9 cellular contexts compared by ENCODE assay signal in the genomic region with DNA sequence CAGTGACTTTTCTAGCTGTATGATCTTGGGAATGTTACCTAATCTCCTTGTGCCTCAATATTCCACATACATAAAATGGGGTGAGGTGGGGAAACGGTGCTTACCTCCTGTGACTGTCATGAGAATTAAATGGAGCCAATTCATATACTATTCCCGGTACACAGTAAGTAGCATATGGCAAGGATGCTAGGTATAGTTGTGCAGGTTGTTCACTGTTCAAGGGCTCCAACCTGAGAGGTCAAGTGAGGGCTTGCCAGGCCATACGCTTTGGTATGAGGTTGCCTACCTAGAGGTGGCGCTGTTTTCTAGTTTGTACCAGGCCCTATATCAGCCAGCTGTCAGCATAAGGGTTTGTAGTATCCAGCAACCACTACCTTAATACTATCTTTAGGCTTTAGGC. TPM values are rescaled to one million over a fixed set of nuclear protein-coding genes. Genes with fewer than 3 reads are reported as not detected.
A peak's percentile ranks its signal among the peaks of the same experiment; 100 is the strongest.
DNase-seq lines count a peak whose midpoint lies in the region; ATAC-seq and TF ChIP-seq lines count a peak whose summit lies in the region.
"Had no signal": no experiment of that assay in that cellular context is flagged by ENCODE, and none has a peak within 500 bp of the region (broad histone marks: within the 10 kb centered on the region; RNA-seq: fewer than 3 reads in every experiment).

No MANE protein-coding gene starts in this region.

- H3K9me2 ChIP-seq in PC-9 (ENCODE audit: insufficient read depth) = no peaks in the 10 kb centered on the region

- no peak overlapping the region for H2BK120ac ChIP-seq in mesenchymal stem cell (ENCODE audit: low read depth, low read length)

- POLR2A ChIA-PET in PC-9 (lab: Charles Lee; ENCODE audit: unreplicated experiment) = interaction anchor here (0.6 kb wide), 2 partner anchors 19 to 118 kb away, joined by 6 to 14 read pairs; no protein-coding TSS in a partner anchor

- intact Hi-C loops in left ventricle myocardium inferior (cut with micrococcal nuclease) = no loop called here
- intact Hi-C loops in Right ventricle myocardium superior (cut with DNase I) = no loop called here
- intact Hi-C loops in PC-9 (cut with micrococcal nuclease; ENCODE audit: unreplicated experiment) = no loop called here

- CTCF ChIA-PET in PC-9 (lab: Charles Lee) = interaction anchor here (0.6 to 1.5 kb wide), 5 partner anchors 27 to 507 kb away, joined by 3 to 6 read pairs (median 5); no protein-coding TSS in a partner anchor

- H3K4me1 ChIP-seq in left ventricle myocardium inferior = no peaks in the 10 kb centered on the region
- peaks cover 48% of the 10 kb centered on the region for H3K4me1 ChIP-seq in PC-9 (replicated peaks; ENCODE audit: insufficient read depth)
- no peaks in the 10 kb centered on the region for H3K4me1 ChIP-seq in mesenchymal stem cell (ENCODE audit: control insufficient read depth, insufficient read depth, low read depth, low read length)

- H3K4me3 ChIP-seq in left ventricle myocardium inferior = no peak overlapping the region
- no peak overlapping the region for H3K4me3 ChIP-seq in PC-9
- H3K4me3 ChIP-seq in fibroblast of villous mesenchyme (ENCODE audit: low read depth, low read length) = no peak overlapping the region
- no peak overlapping the region for H3K4me3 ChIP-seq in mesenchymal stem cell (ENCODE audit: insufficient read depth in 1 of 2, low read depth in 1 of 2, low read length in 2 of 2)

- no peak overlapping the region for H4K8ac ChIP-seq in mesenchymal stem cell (ENCODE audit: low read length)

- 62% methylated on average over 4 of the region's 4 CpGs for WGBS in mesenchymal stem cell

- H3K4ac ChIP-seq in mesenchymal stem cell (ENCODE audit: low read depth in 1 of 2, low read length in 2 of 2) = no peak overlapping the region

- DNase-seq in left ventricle myocardium inferior (no peak), Right ventricle myocardium superior (no peak), PC-9 (no peak), fibroblast of villous mesenchyme (ENCODE audit: low read depth) (peak; percentile 39), DMS153 treated with DMSO at 0.1 percent for 48 hours (lab: John Stamatoyannopoulos, UW; ENCODE audit: unreplicated experiment) (no peak), NCI-H510A treated with DMSO at 0.1 percent for 48 hours (lab: John Stamatoyannopoulos, UW) (no peak), GM19238 (ENCODE audit: insufficient read length, low spot score) (no peak), mesenchymal stem cell (no peak)
- DNase-seq: activated CD8-positive, alpha-beta memory T cell treated with anti-CD3 and anti-CD28 coated beads, Interleukin-2, amount 50 U/mL, for 4 hours had no signal

- peaks cover 37% of the 10 kb centered on the region for H3F3A ChIP-seq in PC-9 (ENCODE audit: insufficient read depth, low read depth)

- H3K27me3 ChIP-seq in left ventricle myocardium inferior (ENCODE audit: low read depth) = peaks cover 27% of the 10 kb centered on the region
- no peaks in the 10 kb centered on the region for H3K27me3 ChIP-seq in PC-9 (ENCODE audit: insufficient read depth, low read depth)
- H3K27me3 ChIP-seq in mesenchymal stem cell (ENCODE audit: control insufficient read depth in 1 of 2, insufficient read depth in 1 of 2, low read length in 2 of 2) = peaks cover 12 to 18% of the 10 kb centered on the region in 2 experiments

- H4K91ac ChIP-seq in mesenchymal stem cell (ENCODE audit: low read length) = no peak overlapping the region

- H2AFZ ChIP-seq in PC-9 (no peak overlapping the region), mesenchymal stem cell (ENCODE audit: low read depth, low read length) (no peak overlapping the region)

- no peak overlapping the region for H2BK15ac ChIP-seq in mesenchymal stem cell (ENCODE audit: low read depth, poor library complexity, severe bottlenecking)

- no peak overlapping the region for H3K18ac ChIP-seq in mesenchymal stem cell (ENCODE audit: low read depth in 1 of 2, low read length in 2 of 2)

- BruUV-seq in PC-9 (replicated peaks; lab: Mats Ljungman, UMichigan) = no TSS peak

- no peak overlapping the region for H2AK5ac ChIP-seq in mesenchymal stem cell (ENCODE audit: low read length, severe bottlenecking)

- H3K36me3 ChIP-seq in left ventricle myocardium inferior (no peaks in the 10 kb centered on the region), PC-9 (ENCODE audit: low read depth) (no peaks in the 10 kb centered on the region), mesenchymal stem cell (ENCODE audit: control insufficient read depth in 1 of 2, insufficient read depth in 2 of 2, low read depth in 1 of 2, low read length in 2 of 2) (no peaks in the 10 kb centered on the region)

- H3K9me3 ChIP-seq in left ventricle myocardium inferior (replicated peaks) (no peaks in the 10 kb centered on the region), PC-9 (ENCODE audit: insufficient read depth, low read depth) (no peaks in the 10 kb centered on the region), mesenchymal stem cell (ENCODE audit: control insufficient read depth, low read length) (no peaks in the 10 kb centered on the region)

- no peaks in the 10 kb centered on the region for H4K20me1 ChIP-seq in PC-9 (ENCODE audit: insufficient read depth)

- H3K27ac ChIP-seq in left ventricle myocardium inferior (replicated peaks) = no peak overlapping the region
- no peak overlapping the region for H3K27ac ChIP-seq in PC-9
- no peak overlapping the region for H3K27ac ChIP-seq in mesenchymal stem cell (ENCODE audit: low read length, poor library complexity, severe bottlenecking)

- H3K14ac ChIP-seq in mesenchymal stem cell (ENCODE audit: low read length in 2 of 2) = no peak overlapping the region

- no peak overlapping the region for H3K9ac ChIP-seq in mesenchymal stem cell (ENCODE audit: low read length)

- TF ChIP-seq CTCF in left ventricle myocardium inferior (IDR thresholded peaks at IDR 0.05; ENCODE audit: borderline replicate concordance) = peak; percentile 32
- peak; percentile 64 for TF ChIP-seq CTCF in PC-9 (conservative IDR thresholded peaks at IDR 0.05)
- TF ChIP-seq CTCF in fibroblast of villous mesenchyme (IDR thresholded peaks at IDR 0.05; ENCODE audit: insufficient read depth, low read depth, low read length) = peak; percentile 58

- H3K4me2 ChIP-seq in PC-9 (no peak overlapping the region), mesenchymal stem cell (ENCODE audit: low read length, poor library complexity, severe bottlenecking) (no peak overlapping the region)

- H3K79me1 ChIP-seq in mesenchymal stem cell (replicated peaks; ENCODE audit: low read length, poor library complexity, severe bottlenecking) = no peaks in the 10 kb centered on the region

- no peak overlapping the region for H3K23ac ChIP-seq in mesenchymal stem cell (ENCODE audit: low read length in 2 of 2)

- no peak overlapping the region for H2BK5ac ChIP-seq in mesenchymal stem cell (ENCODE audit: low read depth, low read length, poor library complexity, severe bottlenecking)

- peaks cover 14% of the 10 kb centered on the region for H3K79me2 ChIP-seq in PC-9 (ENCODE audit: low read depth)

- no peak for ATAC-seq in Right ventricle myocardium superior (ENCODE audit: poor library complexity)

- H2BK12ac ChIP-seq in mesenchymal stem cell (ENCODE audit: low read length in 2 of 2) = no peak overlapping the region

RNA-seq across cellular contexts. Expression of a gene that starts 3.6 kb away (rescaled TPM):
- total RNA-seq in left ventricle myocardium inferior (0.93 TPM), Right ventricle myocardium superior (0.62 TPM), PC-9 (2021) (55.7 and 79.0 TPM in 2 replicates), fibroblast of villous mesenchyme (not detected in 2 replicates)
- polyA plus RNA-seq in mesenchymal stem cell (2013, experiment 1 of 2) = not detected
- 0.04 TPM for polyA plus RNA-seq in mesenchymal stem cell (2013, experiment 2 of 2)

RNA-seq across cellular contexts. Expression of a gene that starts 59.8 kb away (rescaled TPM):
- total RNA-seq in left ventricle myocardium inferior (3.2 TPM), Right ventricle myocardium superior (2.1 TPM), PC-9 (2021) (12.4 and 35.7 TPM in 2 replicates), fibroblast of villous mesenchyme (0.43 and 0.64 TPM in 2 replicates)
- polyA plus RNA-seq in mesenchymal stem cell (2013, experiment 1 of 2) = 3.0 TPM
- 2.6 TPM for polyA plus RNA-seq in mesenchymal stem cell (2013, experiment 2 of 2)

Comparison
In these comparisons a context has a peak if more than half of its experiments do, and no peak if none do; other contexts are left out.
1. RNA of a gene that starts 3.6 kb away (total RNA-seq): 55.7 to 79.0 TPM in PC-9; 0.93 TPM in left ventricle myocardium inferior (single experiment), 0.62 TPM in Right ventricle myocardium superior (single experiment) and not detected in fibroblast of villous mesenchyme; every median in the first group is over 10 times any median in the second.
2. Peak in every context shown above with its lines, with median percentiles within 50 percentile points of each other: CTCF ChIP-seq.